In the genomic region with DNA sequence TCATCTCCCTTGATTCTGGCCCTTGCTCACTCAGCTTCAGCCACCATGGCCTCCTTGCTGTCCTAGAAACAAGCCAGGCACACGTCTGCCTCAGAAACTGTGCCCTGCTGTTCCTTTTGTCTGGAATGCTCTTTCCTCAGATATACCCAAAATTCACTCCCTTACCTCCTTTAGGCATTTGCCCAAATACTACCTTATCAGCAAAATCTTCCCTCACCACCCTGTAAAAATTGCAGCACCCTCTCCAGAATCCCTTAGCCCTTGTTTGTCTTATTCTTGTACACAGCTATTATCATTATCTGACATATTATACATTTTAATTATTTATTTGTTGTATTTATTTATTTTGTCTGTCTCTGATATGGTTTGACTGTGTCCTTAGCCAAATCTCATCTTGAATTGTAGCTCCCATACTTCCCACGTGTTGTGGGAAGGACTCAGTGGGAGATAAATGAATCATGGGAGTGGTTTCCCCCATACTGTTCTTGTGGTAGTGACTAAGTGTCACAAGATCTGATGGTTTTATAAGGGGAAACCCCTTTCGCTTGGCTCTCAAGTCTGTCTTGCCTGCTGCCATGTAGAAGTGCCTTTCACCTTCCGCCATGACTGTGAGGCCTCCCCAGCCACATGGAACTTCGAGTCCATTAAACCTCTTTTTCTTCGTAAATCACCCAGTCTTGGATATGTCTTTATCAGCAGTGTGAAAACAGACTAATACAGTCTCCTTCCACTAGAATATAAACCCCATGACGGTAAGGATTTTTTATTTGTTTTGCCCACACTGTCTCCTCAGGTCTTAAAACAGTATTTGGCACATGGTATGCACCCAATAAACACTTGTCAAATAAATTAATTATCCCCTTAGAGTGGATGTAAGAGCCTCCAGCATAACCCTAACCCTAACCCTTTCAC, we compare ENCODE assay signal across 11 cellular contexts. TPM values are rescaled to one million over a fixed set of nuclear protein-coding genes. Genes with fewer than 3 reads are reported as not detected.
DNase-seq lines count a peak whose midpoint lies in the region; ATAC-seq and TF ChIP-seq lines count a peak whose summit lies in the region.
"Had no signal": no experiment of that assay in that cellular context is flagged by ENCODE, and none has a peak within 500 bp of the region (broad histone marks: within the 10 kb centered on the region; RNA-seq: fewer than 3 reads in every experiment).

No MANE protein-coding gene starts in this region.

- POLR2A ChIA-PET in A673 (lab: Charles Lee; ENCODE audit: low non-redundant PET), result no interaction called here

- H3K4me3 ChIP-seq in A673 (ENCODE audit: low read depth, low read length, poor library complexity, severe bottlenecking), result no peak overlapping the region
- H3K4me3 ChIP-seq: BLaER1 treated with 17β-estradiol and CSF1 and Interleukin-3, amounts not matched to agents 10 nM and 100 nM; coronary artery had no signal

- H3K27me3 ChIP-seq in A673 (replicated peaks; ENCODE audit: insufficient read depth, low read depth, low read length, poor library complexity), result no peaks in the 10 kb centered on the region
- H3K27me3 ChIP-seq: BLaER1 treated with 17β-estradiol and CSF1 and Interleukin-3, amounts not matched to agents 10 nM and 100 nM had no signal

- no peak overlapping the region for H3K27ac ChIP-seq in A673 (ENCODE audit: low read depth, low read length, poor library complexity, severe bottlenecking)
- H3K27ac ChIP-seq: BLaER1 treated with 17β-estradiol and CSF1 and Interleukin-3, amounts not matched to agents 10 nM and 100 nM; coronary artery had no signal

- CTCF ChIA-PET in A673 (lab: Charles Lee), result no interaction called here

- DNase-seq in A673 (ENCODE audit: low spot score), result peak; percentile 24
- peak; percentile 80 for DNase-seq in LHCN-M2 (ENCODE audit: low read depth)
- peak; percentile 28 for DNase-seq in activated naive CD4-positive, alpha-beta T cell treated with anti-CD3 and anti-CD28 coated beads, Interleukin-2, amount 50 U/mL, for 16 hours
- peak; percentile 88 for DNase-seq in kidney tubule cell (ENCODE audit: low spot score)
- no peak for DNase-seq in NCI-H2171 treated with DMSO at 0.1 percent for 48 hours (lab: John Stamatoyannopoulos, UW)
- DNase-seq in mesenteric fat pad (ENCODE audit: low spot score), result no peak
- no peak for DNase-seq in inferior parietal cortex (ENCODE audit: extremely low spot score)
- DNase-seq: Kasumi-1 had no signal

- intact Hi-C loops in A673 (cut with micrococcal nuclease; ENCODE audit: unreplicated experiment), result no loop called here

- no peaks in the 10 kb centered on the region for H3K4me1 ChIP-seq in A673 (ENCODE audit: insufficient read depth, low read length, poor library complexity, severe bottlenecking)

- TF ChIP-seq CTCF in A673 (conservative IDR thresholded peaks at IDR 0.05; ENCODE audit: low read depth, low read length), result no peak

- H3K9me3 ChIP-seq in A673 (ENCODE audit: low read depth, low read length, poor library complexity, severe bottlenecking), result no peaks in the 10 kb centered on the region

- no peaks in the 10 kb centered on the region for H3K36me3 ChIP-seq in A673 (ENCODE audit: insufficient read depth, low read length, poor library complexity, severe bottlenecking)
- H3K36me3 ChIP-seq: BLaER1 treated with 17β-estradiol and CSF1 and Interleukin-3, amounts not matched to agents 10 nM and 100 nM had no signal

- no peak for ATAC-seq in GM21528 (IDR thresholded peaks at IDR 0.05; ENCODE audit: low FRiP score, unreplicated experiment)

- no TSS peak for BruUV-seq in A673 (replicated peaks; lab: Mats Ljungman, UMichigan)

RNA-seq across cellular contexts. Expression of a gene that starts 60.0 kb away (rescaled TPM):
- total RNA-seq in A673 (2021) (129 and 137 TPM in 2 replicates), LHCN-M2 (2014; rRNA removed) (132 and 144 TPM in 2 replicates), mesenteric fat pad (80.7 TPM)
- polyA plus RNA-seq in LHCN-M2 (2012), result 40.1 TPM

Comparison
In these comparisons a context has a peak if more than half of its experiments do, and no peak if none do; other contexts are left out.
1. DNase-seq: peak in A673 (single experiment), LHCN-M2 (single experiment), activated naive CD4-positive, alpha-beta T cell treated with anti-CD3 and anti-CD28 coated beads, Interleukin-2, amount 50 U/mL, for 16 hours (single experiment) and kidney tubule cell (single experiment); none in NCI-H2171 treated with DMSO at 0.1 percent for 48 hours (single experiment), mesenteric fat pad (single experiment) and inferior parietal cortex (single experiment).